In the genomic region with DNA sequence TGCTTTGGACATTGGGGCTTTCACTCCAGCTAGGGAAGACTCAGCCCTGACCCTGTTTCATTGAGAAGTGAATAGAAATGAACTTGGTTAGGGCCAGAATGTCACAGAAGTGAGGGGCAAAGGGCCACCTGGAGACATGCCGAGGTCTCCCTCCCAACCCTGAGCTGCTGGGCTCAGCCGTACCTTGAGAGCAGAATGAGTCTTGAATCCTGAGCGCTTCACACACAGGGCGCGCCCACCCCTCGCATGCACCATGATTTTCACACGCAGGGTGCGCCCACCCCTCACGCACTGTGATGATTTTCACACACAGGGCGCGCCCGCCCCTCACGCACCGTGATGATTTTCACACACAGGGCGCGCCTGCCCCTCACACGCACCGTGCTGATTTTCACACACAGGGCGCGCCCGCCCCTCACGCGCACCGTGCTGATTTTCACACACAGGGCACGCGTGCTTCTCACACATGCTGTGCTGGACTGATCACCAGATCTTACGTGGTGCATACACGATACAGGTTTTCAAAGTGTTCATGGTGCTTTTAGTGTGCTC, we compare ENCODE assay signal across 1 cellular context.
TF ChIP-seq lines count a peak whose summit lies in the region.

No MANE protein-coding gene starts in this region.

TF ChIP-seq in SK-N-SH treated with all-trans-retinoic acid at 6 μM for 48 hours, 23 proteins besides CTCF, POLR2A, EP300 and RAD21 (continued from another document):
- no peak for TF ChIP-seq RARB (CRISPR knock-in tag; IDR thresholded peaks at IDR 0.05)
TF ChIP-seq in SK-N-SH treated with all-trans-retinoic acid at 6 μM for 48 hours: peak in this region for 0.
